ENCODE assay signal across 8 cellular contexts in the genomic region with DNA sequence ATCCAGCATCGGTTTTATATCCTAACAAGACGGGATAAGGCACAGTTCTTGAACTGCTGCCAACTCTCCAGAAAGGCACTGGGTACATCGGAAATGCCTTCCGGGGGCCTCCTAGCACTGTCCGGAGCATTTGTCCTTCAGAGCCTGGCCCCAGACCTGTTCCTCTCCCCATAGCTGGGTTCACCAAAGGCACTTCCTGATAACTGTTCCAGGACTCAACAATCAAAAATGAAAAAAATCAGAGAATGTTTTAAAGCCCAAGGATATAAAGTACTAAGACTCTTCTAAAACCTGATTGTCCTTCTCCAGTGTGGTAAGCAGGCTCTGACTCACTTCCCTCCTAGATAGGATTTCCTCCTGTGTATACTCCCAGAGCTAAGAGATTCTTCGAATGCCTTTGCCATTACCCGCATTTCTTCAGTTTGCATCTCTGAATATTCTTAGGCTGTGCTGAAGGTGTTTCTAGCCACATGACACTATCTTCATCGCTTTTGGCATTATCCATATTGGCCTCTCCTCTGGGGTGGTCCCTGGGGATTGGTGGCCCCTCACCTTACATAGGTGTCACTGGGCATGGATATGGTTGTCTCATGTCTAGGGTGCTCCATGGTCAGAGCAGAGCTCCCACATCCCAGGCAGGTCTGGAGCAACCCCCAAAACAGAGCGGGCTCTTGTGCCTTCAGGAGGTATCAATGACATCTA.
A peak's percentile ranks its signal among the peaks of the same experiment; 100 is the strongest.
DNase-seq lines count a peak whose midpoint lies in the region.

No MANE protein-coding gene starts in this region.

- H2AK5ac ChIP-seq in mesendoderm (ENCODE audit: low read length) = no peak overlapping the region

- in situ Hi-C loops in Caki2 (cut with HindIII; ENCODE audit: low pct_unique_long_range_greater_than_20kb, low sequenced_read_pairs) = no loop called here

- H4K8ac ChIP-seq in mesendoderm (ENCODE audit: low read depth, low read length) = peak overlapping the region; percentile 88

- no peak overlapping the region for H3K4me3 ChIP-seq in NT2/D1 (ENCODE audit: insufficient read length, low read depth)
- H3K4me3 ChIP-seq in esophagus (ENCODE audit: low read depth in 1 of 2, low read length in 2 of 2) = no peak overlapping the region
- no peak overlapping the region for H3K4me3 ChIP-seq in mesendoderm (ENCODE audit: low read length)

- DNase-seq in Caki2 (ENCODE audit: low read depth) = peak; percentile 81
- DNase-seq in NT2/D1 (ENCODE audit: low read depth, low spot score) = peak; percentile 90
- peak; percentile 98 for DNase-seq in mesendoderm
- DNase-seq in stimulated activated naive CD4-positive, alpha-beta T cell (lab: John Stamatoyannopoulos, UW) = no peak
- no peak for DNase-seq in GM19240 (ENCODE audit: insufficient read length, low spot score)
- no peak for DNase-seq in effector CD8-positive, alpha-beta T cell (lab: John Stamatoyannopoulos, UW)
- DNase-seq in activated CD4-positive, alpha-beta T cell treated with anti-CD3 and anti-CD28 coated beads for 48 hours = no peak

- WGBS in esophagus, 2 donors = 69 to 73% methylated on average over 9 of the region's 9 CpGs
- WGBS in mesendoderm (ENCODE audit: extremely low coverage, insufficient coverage, low lambda C conversion rate) = no CpG with 5 or more reads among the region's 9 CpGs

- no peak overlapping the region for H2BK15ac ChIP-seq in mesendoderm (replicated peaks; ENCODE audit: low read depth)

- H3K4me1 ChIP-seq in NT2/D1 (ENCODE audit: insufficient read depth, insufficient read length) (peaks cover 2% of the 10 kb centered on the region), esophagus (ENCODE audit: control insufficient read depth in 2 of 2, insufficient read depth in 2 of 2, low read length in 1 of 2) (no peaks in the 10 kb centered on the region), mesendoderm (ENCODE audit: control insufficient read depth, low read depth, low read length) (peaks cover 8% of the 10 kb centered on the region)

- H3K56ac ChIP-seq in mesendoderm (ENCODE audit: low read length) = peak overlapping the region; percentile 9

- peak overlapping the region; percentile 7 to 8 for H3K27ac ChIP-seq in esophagus (ENCODE audit: low read depth in 2 of 2, low read length in 1 of 2)
- H3K27ac ChIP-seq in mesendoderm (ENCODE audit: low read depth, low read length) = peak overlapping the region; percentile 92

- H2BK5ac ChIP-seq in mesendoderm (ENCODE audit: low read length) = peak overlapping the region; percentile 12

- peak overlapping the region; percentile 34 for H2BK120ac ChIP-seq in mesendoderm (ENCODE audit: low read depth, low read length)

- H3K79me1 ChIP-seq in mesendoderm (ENCODE audit: low read length) = no peaks in the 10 kb centered on the region

- H3K4me2 ChIP-seq in mesendoderm (ENCODE audit: low read length) = no peak overlapping the region

- no peak overlapping the region for H3K9ac ChIP-seq in NT2/D1 (ENCODE audit: insufficient read length, low read depth)
- no peak overlapping the region for H3K9ac ChIP-seq in mesendoderm (ENCODE audit: low read length)

- no peaks in the 10 kb centered on the region for H3K79me2 ChIP-seq in mesendoderm (ENCODE audit: control insufficient read depth, insufficient read depth, low read length)

- H3K9me3 ChIP-seq in NT2/D1 (ENCODE audit: insufficient read depth, low read length) = no peaks in the 10 kb centered on the region
- H3K9me3 ChIP-seq in esophagus (ENCODE audit: control insufficient read depth in 2 of 2, insufficient read depth in 1 of 2, low read depth in 1 of 2, low read length in 1 of 2) = no peaks in the 10 kb centered on the region

- H3K27me3 ChIP-seq in NT2/D1 (ENCODE audit: insufficient read depth, insufficient read length) (no peaks in the 10 kb centered on the region), esophagus (ENCODE audit: control insufficient read depth in 1 of 2, insufficient read depth in 2 of 2, low read length in 2 of 2) (no peaks in the 10 kb centered on the region), mesendoderm (ENCODE audit: insufficient read depth, low read length, poor library complexity) (no peaks in the 10 kb centered on the region)

- peak overlapping the region; percentile 62 for H3K18ac ChIP-seq in mesendoderm (ENCODE audit: low read length)

- no peak overlapping the region for H3K23ac ChIP-seq in mesendoderm (ENCODE audit: low read length)

- H3K36me3 ChIP-seq in NT2/D1 (ENCODE audit: insufficient read depth, insufficient read length, low read length) = no peaks in the 10 kb centered on the region
- H3K36me3 ChIP-seq in esophagus (ENCODE audit: control insufficient read depth in 2 of 2, insufficient read depth in 2 of 2, low read length in 1 of 2) = no peaks in the 10 kb centered on the region
- H3K36me3 ChIP-seq in mesendoderm (ENCODE audit: control insufficient read depth, insufficient read depth, low read length) = no peaks in the 10 kb centered on the region

- H3K4ac ChIP-seq in mesendoderm (ENCODE audit: low read depth, low read length) = peak overlapping the region; percentile 93

- no peak overlapping the region for H4K5ac ChIP-seq in mesendoderm (ENCODE audit: low read length)

Comparison
In these comparisons a context has a peak if more than half of its experiments do, and no peak if none do; other contexts are left out.
1. DNase-seq: peak in Caki2 (single experiment), NT2/D1 (single experiment) and mesendoderm (single experiment); none in stimulated activated naive CD4-positive, alpha-beta T cell (0 of 6), GM19240 (single experiment), effector CD8-positive, alpha-beta T cell (single experiment) and activated CD4-positive, alpha-beta T cell treated with anti-CD3 and anti-CD28 coated beads for 48 hours (single experiment).